19 cellular contexts compared by ENCODE assay signal in genomic region chr10:90417056-90417455, GRCh38.
DNase-seq lines count a peak whose midpoint lies in the region; ATAC-seq, FAIRE-seq and TF ChIP-seq lines count a peak whose summit lies in the region.
"Had no signal": no experiment of that assay in that cellular context is flagged by ENCODE, and none has a peak within 500 bp of the region (broad histone marks: within the 10 kb centered on the region; RNA-seq: fewer than 3 reads in every experiment).

No MANE protein-coding gene starts in this region.

- H3K4me1 Mint-ChIP-seq in MCF 10A (ENCODE audit: insufficient read depth, unreplicated experiment), result peaks cover 37% of the 10 kb centered on the region
- H3K4me1 Mint-ChIP-seq in astrocyte (ENCODE audit: low read depth, unreplicated experiment), result peaks cover 5% of the 10 kb centered on the region
- H3K4me1 Mint-ChIP-seq: naive thymus-derived CD8-positive, alpha-beta T cell had no signal

- H3K4me3 ChIP-seq in breast epithelium (no peak overlapping the region), astrocyte (ENCODE audit: insufficient read depth, low read depth, low read length) (no peak overlapping the region), fibroblast of villous mesenchyme (ENCODE audit: low read depth, low read length) (no peak overlapping the region), colonic mucosa (no peak overlapping the region)
- H3K4me3 ChIP-seq: SK-N-MC, testis had no signal

- H3K4me1 ChIP-seq in breast epithelium (no peaks in the 10 kb centered on the region), astrocyte (ENCODE audit: insufficient read depth, low read length) (peaks cover 27% of the 10 kb centered on the region), colonic mucosa (no peaks in the 10 kb centered on the region)
- H3K4me1 ChIP-seq: testis had no signal

- H3K4me3 Mint-ChIP-seq in MCF 10A (ENCODE audit: unreplicated experiment) (no peak overlapping the region), astrocyte (ENCODE audit: unreplicated experiment) (no peak overlapping the region)
- H3K4me3 Mint-ChIP-seq: activated naive CD8-positive, alpha-beta T cell; naive thymus-derived CD8-positive, alpha-beta T cell had no signal

- no peak for FAIRE-seq in astrocyte (lab: Jason Lieb, UNC)
- FAIRE-seq: GM18507 had no signal

- no peaks in the 10 kb centered on the region for H3K9me3 Mint-ChIP-seq in MCF 10A (ENCODE audit: unreplicated experiment)
- H3K9me3 Mint-ChIP-seq in astrocyte (ENCODE audit: unreplicated experiment), result no peaks in the 10 kb centered on the region

- ATAC-seq in GM18907 (IDR thresholded peaks at IDR 0.05; ENCODE audit: unreplicated experiment), result no peak
- ATAC-seq in HG03460 (IDR thresholded peaks at IDR 0.05; ENCODE audit: unreplicated experiment), result no peak
- ATAC-seq: left ventricle myocardium superior; naive thymus-derived CD8-positive, alpha-beta T cell had no signal

- no peak overlapping the region for H3K27ac ChIP-seq in breast epithelium
- H3K27ac ChIP-seq in astrocyte (ENCODE audit: low read depth, low read length), result peak overlapping the region; percentile 55
- H3K27ac ChIP-seq in colonic mucosa, result no peak overlapping the region
- H3K27ac ChIP-seq: SK-N-MC, testis had no signal

- no peak overlapping the region for H3K4me2 ChIP-seq in astrocyte (ENCODE audit: low read length)

- no peak overlapping the region for H3K9ac ChIP-seq in astrocyte (ENCODE audit: low read length)
- H3K9ac ChIP-seq in colonic mucosa (ENCODE audit: low read depth in 2 of 2, low read length in 2 of 2), result no peak overlapping the region

- POLR2A ChIA-PET in MCF 10A (lab: Yijun Ruan, JAX), result interaction anchor here (0.5 to 3.5 kb wide), 9 partner anchors 10 to 612 kb away, joined by 3 to 21 read pairs (median 3); no protein-coding TSS in a partner anchor

- TF ChIP-seq POLR2A in breast epithelium (IDR thresholded peaks at IDR 0.05), result no peak

- H3K27ac Mint-ChIP-seq in MCF 10A (ENCODE audit: low read depth, unreplicated experiment) (peak overlapping the region; percentile 85), astrocyte (ENCODE audit: unreplicated experiment) (no peak overlapping the region)
- H3K27ac Mint-ChIP-seq: activated naive CD8-positive, alpha-beta T cell; naive thymus-derived CD8-positive, alpha-beta T cell had no signal

- H4K20me1 ChIP-seq in astrocyte (ENCODE audit: insufficient read depth, low read length), result no peaks in the 10 kb centered on the region

- DNase-seq in MCF 10A (ENCODE audit: unreplicated experiment) (peak; percentile 80), breast epithelium (ENCODE audit: low spot score in 2 of 2) (no peak), astrocyte (ENCODE audit: low read depth) (peak; percentile 82), fibroblast of villous mesenchyme (ENCODE audit: low read depth) (peak; percentile 94), stromal cell of bone marrow (ENCODE audit: low read depth) (peak; percentile 68), colonic mucosa (no peak)
- DNase-seq: activated CD4-positive, alpha-beta T cell treated with anti-CD3 and anti-CD28 coated beads, Interleukin-2, amount 50 U/mL, for 1 hour; activated T-cell treated with anti-CD3 and anti-CD28 coated beads, Interleukin-2, amount 50 U/mL, for 1 hour; COR-L47; left ventricle myocardium superior; naive thymus-derived CD8-positive, alpha-beta T cell; NCI-H2171 treated with DMSO at 0.1 percent for 48 hours; stimulated activated CD4-positive, alpha-beta T cell treated with anti-CD3 and anti-CD28 coated beads, Interleukin-1b, Interleukin-23, amount 100 ng/mL, for 48 hours; testis had no signal

- TF ChIP-seq CTCF in MCF 10A (IDR thresholded peaks at IDR 0.05; ENCODE audit: unreplicated experiment) (no peak), breast epithelium (IDR thresholded peaks at IDR 0.05) (no peak), astrocyte (IDR thresholded peaks at IDR 0.05; ENCODE audit: insufficient read depth, low read depth, low read length) (no peak), fibroblast of villous mesenchyme (IDR thresholded peaks at IDR 0.05; ENCODE audit: insufficient read depth, low read depth, low read length) (no peak), colonic mucosa (IDR thresholded peaks at IDR 0.05) (no peak)

- H2AFZ ChIP-seq in astrocyte (ENCODE audit: low read depth, low read length), result no peak overlapping the region

- BruUV-seq in MCF 10A (replicated peaks; lab: Mats Ljungman, UMichigan), result TSS peak; percentile 26

- H3K27me3 ChIP-seq in breast epithelium (no peaks in the 10 kb centered on the region), astrocyte (ENCODE audit: insufficient read depth, low read length) (no peaks in the 10 kb centered on the region), colonic mucosa (no peaks in the 10 kb centered on the region)
- H3K27me3 ChIP-seq: testis had no signal

- H3K36me3 ChIP-seq in breast epithelium (no peaks in the 10 kb centered on the region), astrocyte (ENCODE audit: insufficient read depth, low read length) (no peaks in the 10 kb centered on the region), colonic mucosa (no peaks in the 10 kb centered on the region)

- H3K36me3 Mint-ChIP-seq in MCF 10A (ENCODE audit: insufficient read depth, unreplicated experiment), result no peaks in the 10 kb centered on the region
- no peaks in the 10 kb centered on the region for H3K36me3 Mint-ChIP-seq in astrocyte (ENCODE audit: low read depth, unreplicated experiment)
- H3K36me3 Mint-ChIP-seq: activated naive CD8-positive, alpha-beta T cell; naive thymus-derived CD8-positive, alpha-beta T cell had no signal

- no peaks in the 10 kb centered on the region for H3K27me3 Mint-ChIP-seq in MCF 10A (ENCODE audit: insufficient read depth, unreplicated experiment)
- no peaks in the 10 kb centered on the region for H3K27me3 Mint-ChIP-seq in astrocyte (ENCODE audit: low read depth, unreplicated experiment)
- H3K27me3 Mint-ChIP-seq: activated naive CD8-positive, alpha-beta T cell had no signal

- intact Hi-C loops in MCF 10A (cut with micrococcal nuclease) (loop anchor here (5.0 to 10.0 kb wide), 3 partner anchors 195 to 625 kb away; no protein-coding TSS in a partner anchor), breast epithelium (cut with DNase I; ENCODE audit: low total_unique reads) (no loop called here), colonic mucosa (cut with DNase I) (no loop called here)

- CTCF ChIA-PET in MCF 10A (lab: Yijun Ruan, JAX), result no interaction called here

- no peaks in the 10 kb centered on the region for H3K9me3 ChIP-seq in breast epithelium
- H3K9me3 ChIP-seq in astrocyte (ENCODE audit: insufficient read depth, low read depth, low read length), result no peaks in the 10 kb centered on the region
- no peaks in the 10 kb centered on the region for H3K9me3 ChIP-seq in colonic mucosa
- H3K9me3 ChIP-seq: testis had no signal

- H3K79me2 ChIP-seq in astrocyte (ENCODE audit: insufficient read depth, low read length), result no peaks in the 10 kb centered on the region

Comparison
In these comparisons a context has a peak if more than half of its experiments do, and no peak if none do; other contexts are left out.
1. DNase-seq: peak in MCF 10A (single experiment), astrocyte (single experiment), fibroblast of villous mesenchyme (single experiment) and stromal cell of bone marrow (single experiment); none in breast epithelium (0 of 2) and colonic mucosa (single experiment).